Comparison of ENCODE assay signal across 19 cellular contexts in genomic region chr12:53982616-53983579, GRCh38. TPM values are rescaled to one million over a fixed set of nuclear protein-coding genes. Genes with fewer than 3 reads are reported as not detected.
DNase-seq lines count a peak whose midpoint lies in the region; ATAC-seq and TF ChIP-seq lines count a peak whose summit lies in the region.
"Had no signal": no experiment of that assay in that cellular context is flagged by ENCODE, and none has a peak within 500 bp of the region (broad histone marks: within the 10 kb centered on the region; RNA-seq: fewer than 3 reads in every experiment).

No MANE protein-coding gene starts in this region.

- H3K4me3 ChIP-seq in OCI-LY3 (ENCODE audit: low read length) = no peak overlapping the region
- peak overlapping the region; percentile 52 to 65 for H3K4me3 ChIP-seq in foreskin fibroblast (ENCODE audit: low read depth in 1 of 2, low read length in 2 of 2)
- peak overlapping the region; percentile 70 for H3K4me3 ChIP-seq in skeletal muscle cell (ENCODE audit: low read depth, low read length)

- H3K27ac ChIP-seq in OCI-LY3 (ENCODE audit: low read length) = no peak overlapping the region
- H3K27ac ChIP-seq: 22Rv1, VCaP had no signal

- DNase-seq in T-helper 1 cell (no peak), foreskin fibroblast (peak in 1 of 2 donors; percentile 24), skeletal muscle cell (ENCODE audit: low read depth) (no peak), NCI-H1105 treated with DMSO at 0.1 percent for 48 hours (lab: John Stamatoyannopoulos, UW) (no peak)
- no peak for DNase-seq in activated CD4-positive, alpha-beta T cell treated with anti-CD3 and anti-CD28 coated beads for 36 hours
- DNase-seq: activated gamma-delta T cell, aorta, DMS79 treated with DMSO at 0.1 percent for 48 hours, GOT3, left ventricle myocardium superior, NCI-H1092, NCI-H748 treated with DMSO at 0.1 percent for 48 hours had no signal

- TF ChIP-seq CTCF in OCI-LY3 (IDR thresholded peaks at IDR 0.05; ENCODE audit: low read depth, low read length) (no peak), foreskin fibroblast (IDR thresholded peaks at IDR 0.05; ENCODE audit: low read depth, low read length) (no peak)

- no peaks in the 10 kb centered on the region for H4K20me1 ChIP-seq in OCI-LY3 (ENCODE audit: insufficient read depth, low read length)

- H3K4me1 Mint-ChIP-seq in T-helper 1 cell treated with Interleukin-12 subunit alpha and Interleukin-12 subunit beta and Interleukin-4 antibody, amounts not matched to agents 30 μg/mL and 1 μg/mL, for 36 hours (ENCODE audit: low read depth) = peaks cover 10% of the 10 kb centered on the region
- H3K4me1 Mint-ChIP-seq in activated CD4-positive, alpha-beta T cell treated with anti-CD3 and anti-CD28 coated beads for 36 hours = peaks cover 16% of the 10 kb centered on the region

- H3K36me3 ChIP-seq in OCI-LY3 (replicated peaks; ENCODE audit: low read depth, low read length) = no peaks in the 10 kb centered on the region
- H3K36me3 ChIP-seq: tibial nerve had no signal

- no peak overlapping the region for H3K9ac ChIP-seq in OCI-LY3 (ENCODE audit: low read length)

- no peaks in the 10 kb centered on the region for H3K9me3 Mint-ChIP-seq in T-helper 1 cell treated with Interleukin-12 subunit alpha and Interleukin-12 subunit beta and Interleukin-4 antibody, amounts not matched to agents 30 μg/mL and 1 μg/mL, for 36 hours
- no peaks in the 10 kb centered on the region for H3K9me3 Mint-ChIP-seq in activated CD4-positive, alpha-beta T cell treated with anti-CD3 and anti-CD28 coated beads for 36 hours (ENCODE audit: low read depth)

- CTCF ChIA-PET in activated CD4-positive, alpha-beta T cell treated with anti-CD3 and anti-CD28 coated beads for 36 hours (lab: Charles Lee) = no interaction called here

- H3K4me2 ChIP-seq in OCI-LY3 (ENCODE audit: low read length) = peak overlapping the region; percentile 85; the same call in 1 of the 2 replicates

- intact Hi-C loops in activated CD4-positive, alpha-beta T cell treated with anti-CD3 and anti-CD28 coated beads for 36 hours (cut with DNase I, micrococcal nuclease) = loop anchor here in 1 of 2 experiments (5.0 kb wide), 1 partner anchor 69 kb away; the partner anchor contains the start of gene HOXC4

- no peaks in the 10 kb centered on the region for H3K27me3 ChIP-seq in OCI-LY3 (ENCODE audit: low read depth, low read length)

- H3K9me3 ChIP-seq in OCI-LY3 (ENCODE audit: insufficient read depth, low read length) = no peaks in the 10 kb centered on the region
- H3K9me3 ChIP-seq: tibial nerve had no signal

- no peak for ATAC-seq in activated CD4-positive, alpha-beta T cell treated with anti-CD3 and anti-CD28 coated beads for 36 hours
- no peak for ATAC-seq in GM18519 (IDR thresholded peaks at IDR 0.05; ENCODE audit: low FRiP score, unreplicated experiment)
- ATAC-seq: left ventricle myocardium superior, SK-N-SH treated with all-trans-retinoic acid at 6 μM for 48 hours had no signal

- POLR2A ChIA-PET in activated CD4-positive, alpha-beta T cell treated with anti-CD3 and anti-CD28 coated beads for 36 hours (lab: Charles Lee) = no interaction called here

- peaks cover 50% of the 10 kb centered on the region for H3K4me1 ChIP-seq in OCI-LY3 (ENCODE audit: low read length)

- no peak overlapping the region for H2AFZ ChIP-seq in OCI-LY3 (ENCODE audit: low read depth, low read length)

- H3K4me3 Mint-ChIP-seq in T-helper 1 cell treated with Interleukin-12 subunit alpha and Interleukin-12 subunit beta and Interleukin-4 antibody, amounts not matched to agents 30 μg/mL and 1 μg/mL, for 36 hours = no peak overlapping the region
- no peak overlapping the region for H3K4me3 Mint-ChIP-seq in activated CD4-positive, alpha-beta T cell treated with anti-CD3 and anti-CD28 coated beads for 36 hours

- H3K79me2 ChIP-seq in OCI-LY3 (ENCODE audit: low read length) = no peaks in the 10 kb centered on the region

- H3K27ac Mint-ChIP-seq in T-helper 1 cell treated with Interleukin-12 subunit alpha and Interleukin-12 subunit beta and Interleukin-4 antibody, amounts not matched to agents 30 μg/mL and 1 μg/mL, for 36 hours = peak overlapping the region; percentile 29
- H3K27ac Mint-ChIP-seq in activated CD4-positive, alpha-beta T cell treated with anti-CD3 and anti-CD28 coated beads for 36 hours = no peak overlapping the region

- H3K36me3 Mint-ChIP-seq in T-helper 1 cell treated with Interleukin-12 subunit alpha and Interleukin-12 subunit beta and Interleukin-4 antibody, amounts not matched to agents 30 μg/mL and 1 μg/mL, for 36 hours (ENCODE audit: low read depth) = peaks cover 1% of the 10 kb centered on the region
- no peaks in the 10 kb centered on the region for H3K36me3 Mint-ChIP-seq in activated CD4-positive, alpha-beta T cell treated with anti-CD3 and anti-CD28 coated beads for 36 hours (ENCODE audit: low read depth)

- peaks cover 95% of the 10 kb centered on the region for H3K27me3 Mint-ChIP-seq in T-helper 1 cell treated with Interleukin-12 subunit alpha and Interleukin-12 subunit beta and Interleukin-4 antibody, amounts not matched to agents 30 μg/mL and 1 μg/mL, for 36 hours (ENCODE audit: low read depth)
- H3K27me3 Mint-ChIP-seq in activated CD4-positive, alpha-beta T cell treated with anti-CD3 and anti-CD28 coated beads for 36 hours = peaks cover 86% of the 10 kb centered on the region

RNA-seq across cellular contexts. Expression of gene HOXC10, which starts 2.0 kb away (rescaled TPM):
- total RNA-seq in activated CD4-positive, alpha-beta T cell treated with anti-CD3 and anti-CD28 coated beads for 36 hours = not detected
- total RNA-seq: left ventricle myocardium superior had no signal

RNA-seq across cellular contexts. Expression of gene HOTAIR, which starts 8.1 kb away (rescaled TPM):
- not detected for total RNA-seq in activated CD4-positive, alpha-beta T cell treated with anti-CD3 and anti-CD28 coated beads for 36 hours
- total RNA-seq: left ventricle myocardium superior had no signal

RNA-seq across cellular contexts. Expression of gene HOXC11, which starts 10.0 kb away (rescaled TPM):
- total RNA-seq in activated CD4-positive, alpha-beta T cell treated with anti-CD3 and anti-CD28 coated beads for 36 hours = not detected
- total RNA-seq: left ventricle myocardium superior had no signal

RNA-seq across cellular contexts. Expression of gene HOXC9, which starts 17.1 kb away (rescaled TPM):
- not detected for total RNA-seq in activated CD4-positive, alpha-beta T cell treated with anti-CD3 and anti-CD28 coated beads for 36 hours
- total RNA-seq: left ventricle myocardium superior had no signal

RNA-seq across cellular contexts. Expression of gene HOXC8, which starts 25.9 kb away (rescaled TPM):
- total RNA-seq in activated CD4-positive, alpha-beta T cell treated with anti-CD3 and anti-CD28 coated beads for 36 hours = not detected
- total RNA-seq: left ventricle myocardium superior had no signal
